Comparison of ENCODE assay signal across 1 cellular context in genomic region chr3:14124615-14125192, GRCh38.
TF ChIP-seq lines count a peak whose summit lies in the region.

Gene CHCHD4, minus strand, starts transcription at chr3:14124870. Its CDS starts 194 bp downstream, at chr3:14124676.
Gene TMEM43, plus strand, starts transcription at chr3:14125052. Its CDS starts 142 bp downstream, at chr3:14125194.

TF ChIP-seq in K562, 482 proteins besides CTCF, POLR2A, EP300 and RAD21 (continued from another document and continues in another):
- TF ChIP-seq ZNF277 (CRISPR knock-in tag; IDR thresholded peaks at IDR 0.05; ENCODE audit: borderline replicate concordance): no peak
- TF ChIP-seq RBBP5 (IDR thresholded peaks at IDR 0.05; ENCODE audit: borderline replicate concordance, insufficient read depth, low read length, poor library complexity, severe bottlenecking): peak; percentile 69
- no peak for TF ChIP-seq MTA3 (IDR thresholded peaks at IDR 0.05; ENCODE audit: borderline replicate concordance)
- no peak for TF ChIP-seq MTA1 (IDR thresholded peaks at IDR 0.05; ENCODE audit: borderline replicate concordance)
- TF ChIP-seq ZNF24 (IDR thresholded peaks at IDR 0.05): no peak
- no peak for TF ChIP-seq BDP1 (IDR thresholded peaks at IDR 0.05; ENCODE audit: insufficient read depth, insufficient read length)
- 0 out of 2 replicates have a peak, but pooled peaks have one; percentile 46 for TF ChIP-seq ZBTB12 (CRISPR knock-in tag; IDR thresholded peaks at IDR 0.05)
- TF ChIP-seq CTCFL (IDR thresholded peaks at IDR 0.05; ENCODE audit: borderline replicate concordance, insufficient read depth, low read depth, low read length, poor library complexity, severe bottlenecking): no peak
- TF ChIP-seq FOXP4 (CRISPR knock-in tag; IDR thresholded peaks at IDR 0.05; ENCODE audit: borderline replicate concordance): no peak; the same call in 1 of the 2 replicates
- no peak for TF ChIP-seq GATA2 (CRISPR knock-in tag; IDR thresholded peaks at IDR 0.05)
- no peak for TF ChIP-seq KAT8 (IDR thresholded peaks at IDR 0.05; ENCODE audit: low read depth)
- no peak for TF ChIP-seq NFIX (CRISPR knock-in tag; IDR thresholded peaks at IDR 0.05; ENCODE audit: low read depth)
- TF ChIP-seq THRAP3 (IDR thresholded peaks at IDR 0.05; ENCODE audit: borderline replicate concordance): no peak
- TF ChIP-seq NFXL1 (CRISPR knock-in tag; IDR thresholded peaks at IDR 0.05): 0 out of 2 replicates have a peak, but pooled peaks have one; percentile 38
- TF ChIP-seq TEAD4 (IDR thresholded peaks at IDR 0.05; ENCODE audit: low read length): no peak
- TF ChIP-seq TEAD4 (CRISPR knock-in tag; IDR thresholded peaks at IDR 0.05; ENCODE audit: borderline replicate concordance): no peak
- TF ChIP-seq ZNF12 (CRISPR knock-in tag; IDR thresholded peaks at IDR 0.05): no peak
- no peak for TF ChIP-seq ZNF174 (CRISPR knock-in tag; IDR thresholded peaks at IDR 0.05)
- peak; percentile 84 for TF ChIP-seq REST (CRISPR knock-in tag; IDR thresholded peaks at IDR 0.05; ENCODE audit: low read depth)
- 0 out of 2 replicates have a peak, but pooled peaks have one; percentile 9 for TF ChIP-seq MYNN (IDR thresholded peaks at IDR 0.05)
- TF ChIP-seq MYNN (CRISPR knock-in tag; IDR thresholded peaks at IDR 0.05): no peak
- TF ChIP-seq NR2C2 (CRISPR knock-in tag; IDR thresholded peaks at IDR 0.05): peak; percentile 72
- TF ChIP-seq NR2C2 (tag; IDR thresholded peaks at IDR 0.05): peak; percentile 99
- peak; percentile 76; the same call in 1 of the 2 replicates for TF ChIP-seq SIN3B (IDR thresholded peaks at IDR 0.05; ENCODE audit: low read depth)
- no peak for TF ChIP-seq TAF15 (IDR thresholded peaks at IDR 0.05; ENCODE audit: low read depth, low read length)
- TF ChIP-seq ZBTB17 (CRISPR knock-in tag; IDR thresholded peaks at IDR 0.05): 0 out of 2 replicates have a peak, but pooled peaks have one; percentile 18
- no peak for TF ChIP-seq ZFP30 (CRISPR knock-in tag; IDR thresholded peaks at IDR 0.05; ENCODE audit: borderline replicate concordance)
- no peak for TF ChIP-seq ZNF830 (CRISPR knock-in tag; IDR thresholded peaks at IDR 0.05)
- TF ChIP-seq HDGF (IDR thresholded peaks at IDR 0.05): no peak
- TF ChIP-seq NRF1 (conservative IDR thresholded peaks at IDR 0.05 in 1 of 2, IDR thresholded peaks at IDR 0.05 in 1 of 2): peak; percentile 100
- no peak for TF ChIP-seq TFE3 (CRISPR knock-in tag; IDR thresholded peaks at IDR 0.05)
- TF ChIP-seq PTTG1 (tag; IDR thresholded peaks at IDR 0.05; ENCODE audit: low read depth): no peak
- TF ChIP-seq MEIS2 (IDR thresholded peaks at IDR 0.05; ENCODE audit: partially characterized antibody): peak; percentile 98
- TF ChIP-seq BRF2 (IDR thresholded peaks at IDR 0.05; ENCODE audit: borderline replicate concordance, insufficient read depth, insufficient read length): no peak
- no peak for TF ChIP-seq XRCC5 (IDR thresholded peaks at IDR 0.05; ENCODE audit: low read depth, low read length)
- peak; percentile 68; the same call in 1 of the 2 replicates for TF ChIP-seq ZNF592 (IDR thresholded peaks at IDR 0.05)
- no peak for TF ChIP-seq SNAPC5 (CRISPR knock-in tag; IDR thresholded peaks at IDR 0.05)
- TF ChIP-seq CREB1 (IDR thresholded peaks at IDR 0.05): peak; percentile 78
- peak; percentile 68; the same call in 1 of the 2 replicates for TF ChIP-seq CREB1 (CRISPR knock-in tag; IDR thresholded peaks at IDR 0.05)
- no peak for TF ChIP-seq FOXJ3 (CRISPR knock-in tag; IDR thresholded peaks at IDR 0.05)
- TF ChIP-seq ZNF76 (CRISPR knock-in tag; IDR thresholded peaks at IDR 0.05; ENCODE audit: borderline replicate concordance): no peak
- no peak for TF ChIP-seq SPI1 (IDR thresholded peaks at IDR 0.05; ENCODE audit: borderline replicate concordance, low read depth, low read length)
- peak; percentile 63; the same call in 1 of the 2 replicates for TF ChIP-seq SUPT5H (IDR thresholded peaks at IDR 0.05)
- TF ChIP-seq DEAF1 (CRISPR knock-in tag; IDR thresholded peaks at IDR 0.05): no peak
- no peak for TF ChIP-seq HEY1 (CRISPR knock-in tag; IDR thresholded peaks at IDR 0.05; ENCODE audit: borderline replicate concordance)
- TF ChIP-seq TCFL5 (CRISPR knock-in tag; conservative IDR thresholded peaks at IDR 0.05): no peak
- TF ChIP-seq HSF4 (CRISPR knock-in tag; IDR thresholded peaks at IDR 0.05; ENCODE audit: borderline replicate concordance): no peak
